In the genomic region with DNA sequence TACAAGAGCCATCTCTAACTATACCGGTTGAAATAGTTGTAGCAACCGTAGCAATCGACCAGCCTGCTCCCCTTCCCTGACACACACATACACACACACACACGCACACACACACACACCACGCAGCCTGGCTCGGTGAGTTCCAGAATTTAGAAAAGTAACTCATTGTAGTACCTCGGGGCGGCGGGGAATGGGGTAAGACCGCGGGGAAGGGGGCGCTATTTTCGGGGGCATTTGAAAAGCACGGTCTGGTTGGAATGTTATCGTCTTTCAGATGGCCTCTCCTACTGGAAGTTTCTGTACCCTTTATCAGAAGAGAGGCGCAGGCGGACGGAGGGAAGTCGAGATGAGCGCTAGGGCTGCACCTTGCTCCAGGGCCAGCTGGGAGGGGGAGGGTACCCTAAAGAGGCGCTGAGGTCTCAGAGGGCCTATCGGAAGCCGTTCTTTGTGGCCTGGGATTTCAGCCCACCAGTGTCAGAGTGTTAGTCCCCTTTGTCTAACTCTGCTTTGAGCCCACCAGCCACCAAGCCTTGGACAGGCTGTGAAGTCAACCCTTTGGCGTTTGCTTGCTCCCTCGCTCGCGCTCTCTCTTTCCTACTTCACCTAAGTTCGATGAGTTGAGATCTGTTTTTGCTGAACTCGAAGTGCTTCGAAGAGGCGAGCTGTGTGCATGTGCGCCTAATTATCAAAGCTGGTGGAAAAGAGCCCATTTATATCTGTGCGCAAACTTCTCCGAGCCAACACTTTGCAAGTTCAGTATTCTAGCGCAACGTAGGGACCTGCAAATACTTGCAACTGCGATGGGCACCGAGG, we compare ENCODE assay signal across 9 cellular contexts. TPM values are rescaled to one million over a fixed set of nuclear protein-coding genes. Genes with fewer than 3 reads are reported as not detected.
DNase-seq lines count a peak whose midpoint lies in the region; ATAC-seq, FAIRE-seq and TF ChIP-seq lines count a peak whose summit lies in the region.
"Had no signal": no experiment of that assay in that cellular context is flagged by ENCODE, and none has a peak within 500 bp of the region (broad histone marks: within the 10 kb centered on the region; RNA-seq: fewer than 3 reads in every experiment).

No MANE protein-coding gene starts in this region.

- H3K27ac ChIP-seq in HepG2 (ENCODE audit: extremely low read length, insufficient read depth, low read length) (no peak overlapping the region), right lobe of liver (no peak overlapping the region), vagina (no peak overlapping the region)

- no peaks in the 10 kb centered on the region for H4K20me1 ChIP-seq in HepG2 (ENCODE audit: insufficient read depth, low read length)

- TF ChIP-seq CTCF in HepG2 (CRISPR knock-in tag; IDR thresholded peaks at IDR 0.05) (peak; percentile 16; the same call in 1 of the 2 replicates), right lobe of liver (IDR thresholded peaks at IDR 0.05) (no peak), kidney epithelial cell (IDR thresholded peaks at IDR 0.05; ENCODE audit: insufficient read depth, low read length, poor library complexity, severe bottlenecking) (peak; percentile 4), vagina (IDR thresholded peaks at IDR 0.05) (no peak)

- H3K4me3 ChIP-seq in HepG2 (replicated peaks in 1 of 3; ENCODE audit: insufficient read depth in 1 of 3, low read depth in 2 of 3, low read length in 3 of 3) (peak overlapping the region; percentile 40 to 64 (median 50); a peak in 3 of 6 replicates), right lobe of liver (no peak overlapping the region), kidney epithelial cell (ENCODE audit: low read depth, low read length) (no peak overlapping the region), vagina (peak overlapping the region; percentile 32 to 53)

- H2AFZ ChIP-seq in HepG2 (ENCODE audit: low read length), result no peak overlapping the region

- H3K4me2 ChIP-seq in HepG2 (ENCODE audit: low read depth, low read length), result peak overlapping the region; percentile 73

- no peaks in the 10 kb centered on the region for H3K9me3 ChIP-seq in HepG2 (ENCODE audit: low read length)
- no peaks in the 10 kb centered on the region for H3K9me3 ChIP-seq in right lobe of liver
- H3K9me3 ChIP-seq in vagina, result no peaks in the 10 kb centered on the region

- WGBS in HepG2 (ENCODE audit: low lambda C conversion rate), result 7% methylated on average over 29 of the region's 38 CpGs
- WGBS in right lobe of liver (ENCODE audit: insufficient coverage, low coverage, low lambda C conversion rate, missing lambda C conversion rate), result 5% methylated on average over 28 of the region's 38 CpGs

- TSS peak; percentile 52 for BruUV-seq in HepG2 (replicated peaks; lab: Mats Ljungman, UMichigan)

- in situ Hi-C loops in HepG2 (cut with HindIII; ENCODE audit: extremely low pct_ligation_motif_present, low pct_unique_long_range_greater_than_20kb), result no loop called here

- intact Hi-C loops in HepG2 (cut with micrococcal nuclease; ENCODE audit: unreplicated experiment), result loop anchor here (2.0 to 10.0 kb wide), 3 partner anchors 19 to 101 kb away; a partner anchor contains a TSS
- intact Hi-C loops in right lobe of liver (cut with DNase I), result no loop called here
- intact Hi-C loops in vagina (cut with DNase I), result no loop called here

- DNase-seq in HepG2 (ENCODE audit: low spot score), result no peak
- no peak for DNase-seq in right lobe of liver
- DNase-seq in activated CD8-positive, alpha-beta memory T cell treated with anti-CD3 and anti-CD28 coated beads, Interleukin-2, amount 50 U/mL, for 48 hours, result peak; percentile 66
- DNase-seq in kidney epithelial cell (ENCODE audit: low read depth), result no peak
- DNase-seq in vagina (ENCODE audit: extremely low spot score in 2 of 2), result no peak
- no peak for DNase-seq in occipital lobe (lab: John Stamatoyannopoulos, UW)
- no peak for DNase-seq in COLO668 (lab: John Stamatoyannopoulos, UW; ENCODE audit: unreplicated experiment)
- DNase-seq in GM19238 (ENCODE audit: insufficient read length, low spot score), result no peak
- DNase-seq: NCI-H1048 had no signal

- no peak for TF ChIP-seq EP300 in HepG2 (IDR thresholded peaks at IDR 0.05; ENCODE audit: low read depth in 2 of 2, low read length in 2 of 2)
- no peak for TF ChIP-seq EP300 in HepG2 (CRISPR knock-in tag; IDR thresholded peaks at IDR 0.05; ENCODE audit: borderline replicate concordance)

- TF ChIP-seq POLR2A in HepG2 (IDR thresholded peaks at IDR 0.05; ENCODE audit: insufficient read depth in 1 of 2, low read depth in 2 of 2, low read length in 2 of 2), result no peak
- TF ChIP-seq POLR2A in right lobe of liver (IDR thresholded peaks at IDR 0.05), result no peak
- TF ChIP-seq POLR2A in vagina (IDR thresholded peaks at IDR 0.05), result no peak

- H3K79me2 ChIP-seq in HepG2 (ENCODE audit: insufficient read depth, low read length), result no peaks in the 10 kb centered on the region

- H3K9ac ChIP-seq in HepG2 (ENCODE audit: insufficient read depth, low read depth, low read length), result no peak overlapping the region

- TF ChIP-seq RAD21 in HepG2 (CRISPR knock-in tag; IDR thresholded peaks at IDR 0.05), result no peak

- POLR2A ChIA-PET in HepG2 (lab: Yijun Ruan, JAX), result no interaction called here

- ATAC-seq in HepG2, result peak; percentile 17
- no peak for ATAC-seq in right lobe of liver

- H3K4me1 ChIP-seq in HepG2 (ENCODE audit: insufficient read depth, low read length), result peaks cover 57% of the 10 kb centered on the region
- peaks cover 0 to 37% (median 0%) of the 10 kb centered on the region in 4 donors for H3K4me1 ChIP-seq in right lobe of liver
- H3K4me1 ChIP-seq in vagina, result peaks cover 49% of the 10 kb centered on the region

- FAIRE-seq in HepG2 (lab: Jason Lieb, UNC), result no peak

- peaks cover 6 to 53% of the 10 kb centered on the region in 2 experiments for H3K27me3 ChIP-seq in HepG2 (ENCODE audit: control insufficient read depth in 1 of 2, insufficient read depth in 2 of 2, low read length in 2 of 2)
- H3K27me3 ChIP-seq in right lobe of liver, result peaks cover 0 to 43% of the 10 kb centered on the region in 2 donors
- H3K27me3 ChIP-seq in kidney epithelial cell (ENCODE audit: control insufficient read depth, insufficient read depth, low read length), result peaks cover 71% of the 10 kb centered on the region
- H3K27me3 ChIP-seq in vagina, result peaks cover 14% of the 10 kb centered on the region

- CTCF ChIA-PET in HepG2 (lab: Yijun Ruan, JAX; ENCODE audit: low intra/inter-chr PET ratio, low total read pairs), result no interaction called here

- H3K36me3 ChIP-seq in HepG2 (replicated peaks in 1 of 2; ENCODE audit: control insufficient read depth in 1 of 2, insufficient read depth in 2 of 2, low read length in 2 of 2) (no peaks in the 10 kb centered on the region), right lobe of liver (no peaks in the 10 kb centered on the region), kidney epithelial cell (ENCODE audit: control insufficient read depth, insufficient read depth, low read length) (no peaks in the 10 kb centered on the region), vagina (no peaks in the 10 kb centered on the region)

RNA-seq across cellular contexts. Expression of a gene that starts 0.8 kb away (rescaled TPM):
- 9.2 and 38.3 TPM in 2 replicates for total RNA-seq in HepG2 (2016; rRNA removed; fragmentation: Illumina TruSeq; extraction: Trizol)
- 1.1 and 3.1 TPM in 2 replicates for total RNA-seq in HepG2 (2016; cell fraction: cytosol; rRNA removed; fragmentation: Illumina TruSeq; extraction: Trizol; ENCODE audit: low read depth)
- 6.6 and 41.7 TPM in 2 replicates for total RNA-seq in HepG2 (2016; cell fraction: insoluble cytoplasmic fraction; rRNA removed; fragmentation: Illumina TruSeq; extraction: Trizol)
- total RNA-seq in HepG2 (2016; cell fraction: membrane; rRNA removed; fragmentation: Illumina TruSeq; extraction: Trizol), result 3.6 and 4.1 TPM in 2 replicates
- total RNA-seq in HepG2 (2016; cell fraction: nucleus; rRNA removed; fragmentation: Illumina TruSeq; extraction: Trizol), result 44.6 and 58.3 TPM in 2 replicates
- 7.4 and 9.8 TPM in 2 replicates for polyA plus RNA-seq in HepG2 (2011; rRNA removed)
- 4.1 and 4.4 TPM in 2 replicates for polyA plus RNA-seq in HepG2 (2011; cell fraction: cytosol; rRNA removed)
- polyA plus RNA-seq in HepG2 (2011; cell fraction: nucleus; rRNA removed), result 113 and 136 TPM in 2 replicates
- 7.6 and 8.6 TPM in 2 replicates for polyA plus RNA-seq in HepG2 (2012)
- polyA plus RNA-seq in HepG2 (2016; cell fraction: cytosol; fragmentation: Illumina TruSeq; extraction: Trizol; ENCODE audit: low read depth), result 0.91 and 1.3 TPM in 2 replicates
- polyA plus RNA-seq in HepG2 (2016; cell fraction: insoluble cytoplasmic fraction; fragmentation: Illumina TruSeq; extraction: Trizol; ENCODE audit: low read depth), result 5.7 and 8.4 TPM in 2 replicates
- polyA plus RNA-seq in HepG2 (2016; cell fraction: membrane; fragmentation: Illumina TruSeq; extraction: Trizol; ENCODE audit: low read depth), result 1.5 and 2.1 TPM in 2 replicates
- polyA plus RNA-seq in HepG2 (2016; cell fraction: nucleus; fragmentation: Illumina TruSeq; extraction: Trizol; ENCODE audit: insufficient read depth, low read depth), result 114 and 115 TPM in 2 replicates
- polyA minus RNA-seq in HepG2 (2011; rRNA and poly(A)+ RNA removed; ENCODE audit: low replicate concordance), result 7.1 TPM in 1 of 2 replicates, not detected in the other
- 4.7 and 7.3 TPM in 2 replicates for polyA minus RNA-seq in HepG2 (2011; cell fraction: cytosol; rRNA and poly(A)+ RNA removed)
- 12.5 and 15.2 TPM in 2 replicates for polyA minus RNA-seq in HepG2 (2011; cell fraction: nucleus; rRNA and poly(A)+ RNA removed)
- total RNA-seq in right lobe of liver, result not detected
- total RNA-seq in kidney epithelial cell, result 1.7 and 3.8 TPM in 2 replicates
- not detected for total RNA-seq in vagina
- 0.78 TPM for total RNA-seq in occipital lobe

RNA-seq across cellular contexts. Expression of a gene that starts 40.0 kb away (rescaled TPM):
- total RNA-seq in HepG2 (2016; rRNA removed; fragmentation: Illumina TruSeq; extraction: Trizol) (132 and 134 TPM in 2 replicates), right lobe of liver (10 to 100 TPM; 13.8 to 55.6 (median 34.7) TPM), kidney epithelial cell (96.3 and 133 TPM in 2 replicates), vagina (25.3 TPM), occipital lobe (73.6 TPM)
- total RNA-seq in HepG2 (2016; cell fraction: cytosol; rRNA removed; fragmentation: Illumina TruSeq; extraction: Trizol; ENCODE audit: low read depth), result 140 and 199 TPM in 2 replicates
- total RNA-seq in HepG2 (2016; cell fraction: insoluble cytoplasmic fraction; rRNA removed; fragmentation: Illumina TruSeq; extraction: Trizol), result 131 and 142 TPM in 2 replicates
- total RNA-seq in HepG2 (2016; cell fraction: membrane; rRNA removed; fragmentation: Illumina TruSeq; extraction: Trizol), result 222 and 263 TPM in 2 replicates
- 69.5 and 82.9 TPM in 2 replicates for total RNA-seq in HepG2 (2016; cell fraction: nucleus; rRNA removed; fragmentation: Illumina TruSeq; extraction: Trizol)
- 191 and 192 TPM in 2 replicates for polyA plus RNA-seq in HepG2 (2011; rRNA removed)
- polyA plus RNA-seq in HepG2 (2011; cell fraction: cytosol; rRNA removed), result 141 and 173 TPM in 2 replicates
- polyA plus RNA-seq in HepG2 (2011; cell fraction: nucleus; rRNA removed), result 103 and 125 TPM in 2 replicates
- 67.2 and 83.0 TPM in 2 replicates for polyA plus RNA-seq in HepG2 (2012)
- polyA plus RNA-seq in HepG2 (2016; cell fraction: cytosol; fragmentation: Illumina TruSeq; extraction: Trizol; ENCODE audit: low read depth), result 208 and 285 TPM in 2 replicates
- polyA plus RNA-seq in HepG2 (2016; cell fraction: insoluble cytoplasmic fraction; fragmentation: Illumina TruSeq; extraction: Trizol; ENCODE audit: low read depth), result 129 and 148 TPM in 2 replicates
- polyA plus RNA-seq in HepG2 (2016; cell fraction: membrane; fragmentation: Illumina TruSeq; extraction: Trizol; ENCODE audit: low read depth), result 221 and 275 TPM in 2 replicates
- 107 and 122 TPM in 2 replicates for polyA plus RNA-seq in HepG2 (2016; cell fraction: nucleus; fragmentation: Illumina TruSeq; extraction: Trizol; ENCODE audit: insufficient read depth, low read depth)
- polyA minus RNA-seq in HepG2 (2011; rRNA and poly(A)+ RNA removed; ENCODE audit: low replicate concordance), result 179 and 1,095 TPM in 2 replicates
- 43.2 and 44.5 TPM in 2 replicates for polyA minus RNA-seq in HepG2 (2011; cell fraction: cytosol; rRNA and poly(A)+ RNA removed)
- 81.1 and 92.5 TPM in 2 replicates for polyA minus RNA-seq in HepG2 (2011; cell fraction: nucleus; rRNA and poly(A)+ RNA removed)

Comparison
In these comparisons a context has a peak if more than half of its experiments do, and no peak if none do; other contexts are left out.
1. H3K4me3 ChIP-seq: peak in HepG2 (3 of 3) and vagina (2 of 2); none in right lobe of liver (0 of 3) and kidney epithelial cell (single experiment).
2. CTCF ChIP-seq: peak in HepG2 (single experiment) and kidney epithelial cell (single experiment); none in right lobe of liver (0 of 4) and vagina (0 of 3).